ENCODE assay signal across 1 cellular context in the genomic region with DNA sequence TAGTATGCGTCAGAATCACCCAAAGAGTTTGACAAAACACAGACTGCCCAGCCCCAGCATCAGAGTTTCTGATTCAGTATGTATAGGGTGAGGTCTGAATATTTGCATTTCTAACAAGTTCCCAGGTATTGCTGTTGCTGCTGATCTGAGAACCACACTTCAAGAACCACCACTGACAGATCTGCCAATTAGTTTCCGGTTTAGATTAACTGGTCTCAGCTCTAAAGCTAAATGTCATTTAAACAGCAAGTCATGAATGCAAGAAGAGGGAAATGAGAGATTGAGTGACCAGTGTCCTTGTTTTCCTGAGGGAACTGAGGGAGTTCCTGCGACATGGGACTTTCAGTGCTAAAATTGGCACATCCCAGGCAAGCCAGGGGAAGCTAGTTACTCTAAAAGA.
TF ChIP-seq lines count a peak whose summit lies in the region.

No MANE protein-coding gene starts in this region.

TF ChIP-seq in GM12878, 131 proteins besides CTCF, POLR2A, EP300 and RAD21 (continued from another document):
- TF ChIP-seq, protein P1, sequence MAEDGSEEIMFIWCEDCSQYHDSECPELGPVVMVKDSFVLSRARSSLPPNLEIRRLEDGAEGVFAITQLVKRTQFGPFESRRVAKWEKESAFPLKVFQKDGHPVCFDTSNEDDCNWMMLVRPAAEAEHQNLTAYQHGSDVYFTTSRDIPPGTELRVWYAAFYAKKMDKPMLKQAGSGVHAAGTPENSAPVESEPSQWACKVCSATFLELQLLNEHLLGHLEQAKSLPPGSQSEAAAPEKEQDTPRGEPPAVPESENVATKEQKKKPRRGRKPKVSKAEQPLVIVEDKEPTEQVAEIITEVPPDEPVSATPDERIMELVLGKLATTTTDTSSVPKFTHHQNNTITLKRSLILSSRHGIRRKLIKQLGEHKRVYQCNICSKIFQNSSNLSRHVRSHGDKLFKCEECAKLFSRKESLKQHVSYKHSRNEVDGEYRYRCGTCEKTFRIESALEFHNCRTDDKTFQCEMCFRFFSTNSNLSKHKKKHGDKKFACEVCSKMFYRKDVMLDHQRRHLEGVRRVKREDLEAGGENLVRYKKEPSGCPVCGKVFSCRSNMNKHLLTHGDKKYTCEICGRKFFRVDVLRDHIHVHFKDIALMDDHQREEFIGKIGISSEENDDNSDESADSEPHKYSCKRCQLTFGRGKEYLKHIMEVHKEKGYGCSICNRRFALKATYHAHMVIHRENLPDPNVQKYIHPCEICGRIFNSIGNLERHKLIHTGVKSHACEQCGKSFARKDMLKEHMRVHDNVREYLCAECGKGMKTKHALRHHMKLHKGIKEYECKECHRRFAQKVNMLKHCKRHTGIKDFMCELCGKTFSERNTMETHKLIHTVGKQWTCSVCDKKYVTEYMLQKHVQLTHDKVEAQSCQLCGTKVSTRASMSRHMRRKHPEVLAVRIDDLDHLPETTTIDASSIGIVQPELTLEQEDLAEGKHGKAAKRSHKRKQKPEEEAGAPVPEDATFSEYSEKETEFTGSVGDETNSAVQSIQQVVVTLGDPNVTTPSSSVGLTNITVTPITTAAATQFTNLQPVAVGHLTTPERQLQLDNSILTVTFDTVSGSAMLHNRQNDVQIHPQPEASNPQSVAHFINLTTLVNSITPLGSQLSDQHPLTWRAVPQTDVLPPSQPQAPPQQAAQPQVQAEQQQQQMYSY (CRISPR knock-in tag; IDR thresholded peaks at IDR 0.05): no peak
